11 cellular contexts compared by ENCODE assay signal in genomic region chr4:26171953-26172352, GRCh38.
DNase-seq lines count a peak whose midpoint lies in the region; ATAC-seq and TF ChIP-seq lines count a peak whose summit lies in the region.
"Had no signal": no experiment of that assay in that cellular context is flagged by ENCODE, and none has a peak within 500 bp of the region (broad histone marks: within the 10 kb centered on the region; RNA-seq: fewer than 3 reads in every experiment).

No MANE protein-coding gene starts in this region.

- no peak overlapping the region for H2AFZ ChIP-seq in osteoblast (ENCODE audit: low read length)

- no peak for ATAC-seq in sciatic nerve
- ATAC-seq: psoas muscle had no signal

- peaks cover 23% of the 10 kb centered on the region for H3K4me1 ChIP-seq in osteoblast (ENCODE audit: insufficient read depth, low read length)
- H3K4me1 ChIP-seq: psoas muscle had no signal

- no peaks in the 10 kb centered on the region for H3K36me3 ChIP-seq in osteoblast (ENCODE audit: insufficient read depth, low read length)

- H4K20me1 ChIP-seq in osteoblast (ENCODE audit: insufficient read depth, low read length): no peaks in the 10 kb centered on the region

- no peaks in the 10 kb centered on the region for H3K27me3 ChIP-seq in osteoblast (ENCODE audit: insufficient read depth, low read length)

- H3K4me2 ChIP-seq in osteoblast (ENCODE audit: insufficient read depth, low read length): peak overlapping the region; percentile 4

- intact Hi-C loops in sciatic nerve (cut with DNase I): no loop called here

- H3K9me3 ChIP-seq in osteoblast (ENCODE audit: low read depth, low read length): no peaks in the 10 kb centered on the region
- H3K9me3 ChIP-seq: psoas muscle had no signal

- H3K79me2 ChIP-seq in osteoblast (ENCODE audit: insufficient read depth, low read length): no peaks in the 10 kb centered on the region

- no peak overlapping the region for H3K4me3 ChIP-seq in fibroblast of the aortic adventitia (ENCODE audit: low read depth, low read length)
- H3K4me3 ChIP-seq in osteoblast (ENCODE audit: insufficient read depth, low read length): no peak overlapping the region
- H3K4me3 ChIP-seq: psoas muscle had no signal

- DNase-seq in ELR (ENCODE audit: low read depth): peak; percentile 82
- DNase-seq in SHP77 treated with DMSO at 0.1 percent for 48 hours (lab: John Stamatoyannopoulos, UW): peak; percentile 11
- peak; percentile 70 for DNase-seq in fibroblast of the aortic adventitia (ENCODE audit: low read depth)
- no peak for DNase-seq in osteoblast (ENCODE audit: insufficient read length, low spot score, missing footprints)
- DNase-seq in MV-4-11 (lab: John Stamatoyannopoulos, UW): no peak
- no peak for DNase-seq in GM10266 (ENCODE audit: extremely low spot score)
- DNase-seq in NCI-H2081 (lab: John Stamatoyannopoulos, UW): no peak
- DNase-seq in sciatic nerve (ENCODE audit: low spot score): no peak
- DNase-seq: effector memory CD4-positive, alpha-beta T cell; psoas muscle had no signal

- H3K27ac ChIP-seq in osteoblast (ENCODE audit: low read depth, low read length): no peak overlapping the region
- H3K27ac ChIP-seq: C4-2B, psoas muscle had no signal

- TF ChIP-seq CTCF in fibroblast of the aortic adventitia (IDR thresholded peaks at IDR 0.05; ENCODE audit: insufficient read depth, low read length) (no peak), osteoblast (IDR thresholded peaks at IDR 0.05; ENCODE audit: extremely low read depth, low read depth, low read length) (no peak), GM10266 (IDR thresholded peaks at IDR 0.05; ENCODE audit: control insufficient read depth, insufficient read depth, low read depth, missing control alignments) (no peak)

Comparison
In these comparisons a context has a peak if more than half of its experiments do, and no peak if none do; other contexts are left out.
1. DNase-seq: peak in ELR (single experiment), SHP77 treated with DMSO at 0.1 percent for 48 hours (single experiment) and fibroblast of the aortic adventitia (single experiment); none in osteoblast (single experiment), MV-4-11 (single experiment), GM10266 (single experiment), NCI-H2081 (0 of 2) and sciatic nerve (single experiment).